Comparison of ENCODE assay signal across 1 cellular context in the genomic region with DNA sequence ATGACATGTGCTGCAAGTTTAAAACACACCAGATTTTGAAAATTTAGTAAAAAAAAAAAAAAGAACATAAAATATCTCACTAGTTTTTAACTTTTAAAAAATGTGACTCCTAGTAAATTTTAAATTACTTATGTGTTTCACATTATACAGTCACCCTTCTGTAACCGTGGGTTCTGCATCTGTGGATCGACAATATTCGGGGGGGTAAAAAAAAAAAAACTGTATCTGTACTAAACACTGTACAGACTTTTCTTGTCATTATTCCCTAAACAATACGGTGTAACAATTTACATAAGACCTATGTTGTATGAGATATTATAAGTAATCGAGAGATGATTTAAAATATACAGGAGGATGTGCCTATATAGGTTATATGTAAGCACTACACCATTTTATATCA.
TF ChIP-seq lines count a peak whose summit lies in the region.

No MANE protein-coding gene starts in this region.

TF ChIP-seq in HepG2, 621 proteins besides CTCF, POLR2A, EP300 and RAD21:
- TF ChIP-seq, protein P1, sequence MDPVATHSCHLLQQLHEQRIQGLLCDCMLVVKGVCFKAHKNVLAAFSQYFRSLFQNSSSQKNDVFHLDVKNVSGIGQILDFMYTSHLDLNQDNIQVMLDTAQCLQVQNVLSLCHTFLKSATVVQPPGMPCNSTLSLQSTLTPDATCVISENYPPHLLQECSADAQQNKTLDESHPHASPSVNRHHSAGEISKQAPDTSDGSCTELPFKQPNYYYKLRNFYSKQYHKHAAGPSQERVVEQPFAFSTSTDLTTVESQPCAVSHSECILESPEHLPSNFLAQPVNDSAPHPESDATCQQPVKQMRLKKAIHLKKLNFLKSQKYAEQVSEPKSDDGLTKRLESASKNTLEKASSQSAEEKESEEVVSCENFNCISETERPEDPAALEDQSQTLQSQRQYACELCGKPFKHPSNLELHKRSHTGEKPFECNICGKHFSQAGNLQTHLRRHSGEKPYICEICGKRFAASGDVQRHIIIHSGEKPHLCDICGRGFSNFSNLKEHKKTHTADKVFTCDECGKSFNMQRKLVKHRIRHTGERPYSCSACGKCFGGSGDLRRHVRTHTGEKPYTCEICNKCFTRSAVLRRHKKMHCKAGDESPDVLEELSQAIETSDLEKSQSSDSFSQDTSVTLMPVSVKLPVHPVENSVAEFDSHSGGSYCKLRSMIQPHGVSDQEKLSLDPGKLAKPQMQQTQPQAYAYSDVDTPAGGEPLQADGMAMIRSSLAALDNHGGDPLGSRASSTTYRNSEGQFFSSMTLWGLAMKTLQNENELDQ (CRISPR knock-in tag; IDR thresholded peaks at IDR 0.05; ENCODE audit: borderline replicate concordance), result no peak
- TF ChIP-seq KDM2A (CRISPR knock-in tag; IDR thresholded peaks at IDR 0.05; ENCODE audit: borderline replicate concordance, low read depth) (no peak), HOXA7 (CRISPR knock-in tag; IDR thresholded peaks at IDR 0.05) (no peak), ZNF660 (CRISPR knock-in tag; IDR thresholded peaks at IDR 0.05; ENCODE audit: borderline replicate concordance, low read depth) (no peak), RELA (CRISPR knock-in tag; IDR thresholded peaks at IDR 0.05) (no peak), REXO4 (CRISPR knock-in tag; IDR thresholded peaks at IDR 0.05; ENCODE audit: borderline replicate concordance) (no peak)
- TF ChIP-seq, protein P2, sequence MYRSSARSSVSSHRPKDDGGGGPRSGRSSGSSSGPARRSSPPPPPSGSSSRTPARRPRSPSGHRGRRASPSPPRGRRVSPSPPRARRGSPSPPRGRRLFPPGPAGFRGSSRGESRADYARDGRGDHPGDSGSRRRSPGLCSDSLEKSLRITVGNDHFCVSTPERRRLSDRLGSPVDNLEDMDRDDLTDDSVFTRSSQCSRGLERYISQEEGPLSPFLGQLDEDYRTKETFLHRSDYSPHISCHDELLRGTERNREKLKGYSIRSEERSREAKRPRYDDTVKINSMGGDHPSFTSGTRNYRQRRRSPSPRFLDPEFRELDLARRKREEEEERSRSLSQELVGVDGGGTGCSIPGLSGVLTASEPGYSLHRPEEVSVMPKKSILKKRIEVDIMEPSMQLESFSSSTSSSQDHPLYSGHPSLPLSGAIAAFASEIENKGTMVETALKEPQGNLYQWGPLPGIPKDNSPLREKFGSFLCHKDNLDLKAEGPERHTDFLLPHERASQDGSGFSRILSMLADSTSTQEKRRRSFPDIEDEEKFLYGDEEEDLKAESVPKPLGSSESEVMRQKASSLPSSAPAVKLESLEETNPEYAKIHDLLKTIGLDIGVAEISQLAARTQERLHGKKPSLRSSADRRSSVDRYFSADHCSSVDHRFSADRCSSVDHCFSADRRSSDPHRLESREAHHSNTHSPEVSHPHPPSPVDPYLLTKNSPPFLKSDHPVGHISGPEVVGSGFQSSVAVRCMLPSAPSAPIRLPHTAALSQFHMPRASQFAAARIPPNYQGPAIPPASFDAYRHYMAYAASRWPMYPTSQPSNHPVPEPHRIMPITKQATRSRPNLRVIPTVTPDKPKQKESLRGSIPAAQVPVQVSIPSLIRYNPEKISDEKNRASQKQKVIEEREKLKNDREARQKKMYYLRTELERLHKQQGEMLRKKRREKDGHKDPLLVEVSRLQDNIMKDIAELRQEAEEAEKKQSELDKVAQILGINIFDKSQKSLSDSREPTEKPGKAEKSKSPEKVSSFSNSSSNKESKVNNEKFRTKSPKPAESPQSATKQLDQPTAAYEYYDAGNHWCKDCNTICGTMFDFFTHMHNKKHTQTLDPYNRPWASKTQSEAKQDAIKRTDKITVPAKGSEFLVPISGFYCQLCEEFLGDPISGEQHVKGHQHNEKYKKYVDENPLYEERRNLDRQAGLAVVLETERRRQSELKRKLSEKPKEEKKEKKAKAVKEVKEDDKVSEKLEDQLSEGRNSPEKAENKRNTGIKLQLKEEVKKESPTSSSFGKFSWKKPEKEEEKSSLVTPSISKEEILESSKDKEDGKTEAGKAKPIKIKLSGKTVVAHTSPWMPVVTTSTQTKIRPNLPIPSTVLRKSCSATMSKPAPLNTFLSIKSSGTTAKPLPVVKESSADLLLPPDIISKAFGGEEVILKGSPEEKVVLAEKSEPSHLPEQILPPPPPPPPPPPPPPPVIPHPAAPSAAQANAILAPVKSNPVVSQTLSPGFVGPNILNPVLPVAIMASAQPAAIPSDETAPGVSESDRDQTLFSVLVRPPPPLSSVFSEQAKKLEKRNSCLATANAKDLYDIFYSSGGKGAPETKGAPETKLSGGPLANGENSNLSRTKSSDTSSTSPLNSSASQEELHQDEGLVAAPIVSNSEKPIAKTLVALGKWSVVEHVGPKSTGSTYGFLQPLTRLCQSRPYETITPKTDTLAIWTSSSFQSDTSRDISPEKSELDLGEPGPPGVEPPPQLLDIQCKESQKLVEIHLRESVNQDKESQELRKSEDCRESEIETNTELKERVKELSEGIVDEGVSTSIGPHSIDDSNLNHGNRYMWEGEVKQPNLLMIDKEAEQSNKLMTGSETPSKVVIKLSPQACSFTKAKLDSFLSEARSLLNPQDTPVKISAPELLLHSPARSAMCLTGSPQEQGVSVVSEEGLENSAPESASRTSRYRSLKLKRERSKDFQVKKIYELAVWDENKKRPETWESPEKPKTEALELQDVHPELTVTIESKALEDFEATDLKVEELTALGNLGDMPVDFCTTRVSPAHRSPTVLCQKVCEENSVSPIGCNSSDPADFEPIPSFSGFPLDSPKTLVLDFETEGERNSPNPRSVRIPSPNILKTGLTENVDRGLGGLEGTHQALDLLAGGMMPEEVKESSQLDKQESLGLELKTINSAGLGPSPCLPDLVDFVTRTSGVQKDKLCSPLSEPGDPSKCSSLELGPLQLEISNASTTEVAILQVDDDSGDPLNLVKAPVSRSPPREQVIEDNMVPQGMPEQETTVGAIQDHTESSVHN (CRISPR knock-in tag; IDR thresholded peaks at IDR 0.05), result no peak
- TF ChIP-seq, protein P3, sequence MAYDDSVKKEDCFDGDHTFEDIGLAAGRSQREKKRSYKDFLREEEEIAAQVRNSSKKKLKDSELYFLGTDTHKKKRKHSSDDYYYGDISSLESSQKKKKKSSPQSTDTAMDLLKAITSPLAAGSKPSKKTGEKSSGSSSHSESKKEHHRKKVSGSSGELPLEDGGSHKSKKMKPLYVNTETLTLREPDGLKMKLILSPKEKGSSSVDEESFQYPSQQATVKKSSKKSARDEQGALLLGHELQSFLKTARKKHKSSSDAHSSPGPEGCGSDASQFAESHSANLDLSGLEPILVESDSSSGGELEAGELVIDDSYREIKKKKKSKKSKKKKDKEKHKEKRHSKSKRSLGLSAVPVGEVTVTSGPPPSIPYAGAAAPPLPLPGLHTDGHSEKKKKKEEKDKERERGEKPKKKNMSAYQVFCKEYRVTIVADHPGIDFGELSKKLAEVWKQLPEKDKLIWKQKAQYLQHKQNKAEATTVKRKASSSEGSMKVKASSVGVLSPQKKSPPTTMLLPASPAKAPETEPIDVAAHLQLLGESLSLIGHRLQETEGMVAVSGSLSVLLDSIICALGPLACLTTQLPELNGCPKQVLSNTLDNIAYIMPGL (CRISPR knock-in tag; IDR thresholded peaks at IDR 0.05; ENCODE audit: borderline replicate concordance in 1 of 2, low read depth in 1 of 2), result no peak
- TF ChIP-seq, protein P4, sequence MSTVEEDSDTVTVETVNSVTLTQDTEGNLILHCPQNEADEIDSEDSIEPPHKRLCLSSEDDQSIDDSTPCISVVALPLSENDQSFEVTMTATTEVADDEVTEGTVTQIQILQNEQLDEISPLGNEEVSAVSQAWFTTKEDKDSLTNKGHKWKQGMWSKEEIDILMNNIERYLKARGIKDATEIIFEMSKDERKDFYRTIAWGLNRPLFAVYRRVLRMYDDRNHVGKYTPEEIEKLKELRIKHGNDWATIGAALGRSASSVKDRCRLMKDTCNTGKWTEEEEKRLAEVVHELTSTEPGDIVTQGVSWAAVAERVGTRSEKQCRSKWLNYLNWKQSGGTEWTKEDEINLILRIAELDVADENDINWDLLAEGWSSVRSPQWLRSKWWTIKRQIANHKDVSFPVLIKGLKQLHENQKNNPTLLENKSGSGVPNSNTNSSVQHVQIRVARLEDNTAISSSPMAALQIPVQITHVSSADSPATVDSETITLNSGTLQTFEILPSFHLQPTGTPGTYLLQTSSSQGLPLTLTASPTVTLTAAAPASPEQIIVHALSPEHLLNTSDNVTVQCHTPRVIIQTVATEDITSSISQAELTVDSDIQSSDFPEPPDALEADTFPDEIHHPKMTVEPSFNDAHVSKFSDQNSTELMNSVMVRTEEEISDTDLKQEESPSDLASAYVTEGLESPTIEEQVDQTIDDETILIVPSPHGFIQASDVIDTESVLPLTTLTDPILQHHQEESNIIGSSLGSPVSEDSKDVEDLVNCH (CRISPR knock-in tag; IDR thresholded peaks at IDR 0.05), result no peak
- TF ChIP-seq, protein P5, sequence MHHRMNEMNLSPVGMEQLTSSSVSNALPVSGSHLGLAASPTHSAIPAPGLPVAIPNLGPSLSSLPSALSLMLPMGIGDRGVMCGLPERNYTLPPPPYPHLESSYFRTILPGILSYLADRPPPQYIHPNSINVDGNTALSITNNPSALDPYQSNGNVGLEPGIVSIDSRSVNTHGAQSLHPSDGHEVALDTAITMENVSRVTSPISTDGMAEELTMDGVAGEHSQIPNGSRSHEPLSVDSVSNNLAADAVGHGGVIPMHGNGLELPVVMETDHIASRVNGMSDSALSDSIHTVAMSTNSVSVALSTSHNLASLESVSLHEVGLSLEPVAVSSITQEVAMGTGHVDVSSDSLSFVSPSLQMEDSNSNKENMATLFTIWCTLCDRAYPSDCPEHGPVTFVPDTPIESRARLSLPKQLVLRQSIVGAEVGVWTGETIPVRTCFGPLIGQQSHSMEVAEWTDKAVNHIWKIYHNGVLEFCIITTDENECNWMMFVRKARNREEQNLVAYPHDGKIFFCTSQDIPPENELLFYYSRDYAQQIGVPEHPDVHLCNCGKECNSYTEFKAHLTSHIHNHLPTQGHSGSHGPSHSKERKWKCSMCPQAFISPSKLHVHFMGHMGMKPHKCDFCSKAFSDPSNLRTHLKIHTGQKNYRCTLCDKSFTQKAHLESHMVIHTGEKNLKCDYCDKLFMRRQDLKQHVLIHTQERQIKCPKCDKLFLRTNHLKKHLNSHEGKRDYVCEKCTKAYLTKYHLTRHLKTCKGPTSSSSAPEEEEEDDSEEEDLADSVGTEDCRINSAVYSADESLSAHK (CRISPR knock-in tag; IDR thresholded peaks at IDR 0.05; ENCODE audit: borderline replicate concordance), result no peak
